ENCODE assay signal across 1 cellular context in the genomic region with DNA sequence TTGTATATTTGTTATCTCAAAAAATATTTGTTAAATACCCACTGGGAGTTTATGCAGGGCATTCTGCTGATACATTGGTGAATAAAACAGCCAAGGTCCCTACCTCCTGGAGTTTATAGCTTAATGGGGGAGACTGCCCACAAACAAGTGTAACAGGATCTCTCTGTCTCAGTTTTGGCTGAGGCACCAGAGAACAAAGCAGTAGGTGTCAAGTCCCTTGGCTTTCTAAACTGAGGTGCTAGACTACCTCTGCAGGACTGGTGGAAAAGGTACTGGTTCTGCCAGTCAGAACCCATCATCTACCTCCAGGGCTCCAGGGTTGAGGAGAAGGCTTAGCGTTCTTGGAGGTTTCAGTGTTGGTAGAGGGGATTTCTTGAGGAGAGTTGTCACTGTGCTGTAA.
TF ChIP-seq lines count a peak whose summit lies in the region.

No MANE protein-coding gene starts in this region.

TF ChIP-seq in HEK293, 187 proteins besides CTCF, POLR2A, EP300 and RAD21 (continued from another document and continues in another):
- TF ChIP-seq ZSCAN30 (tag by site-specific recombination; IDR thresholded peaks at IDR 0.05): 0 out of 2 replicates have a peak, but pooled peaks have one; percentile 54
- no peak for TF ChIP-seq ZNF629 (tag by site-specific recombination; IDR thresholded peaks at IDR 0.05)
- no peak for TF ChIP-seq KLF8 (tag by site-specific recombination; IDR thresholded peaks at IDR 0.05)
- TF ChIP-seq ZNF560 (tag by site-specific recombination; IDR thresholded peaks at IDR 0.05; ENCODE audit: borderline replicate concordance): no peak
- TF ChIP-seq SCRT2 (tag by site-specific recombination; IDR thresholded peaks at IDR 0.05): peak; percentile 57
- no peak for TF ChIP-seq YY1 (tag by site-specific recombination; IDR thresholded peaks at IDR 0.05)
- no peak for TF ChIP-seq ZNF692 (tag by site-specific recombination; IDR thresholded peaks at IDR 0.05)
- no peak for TF ChIP-seq ZBTB21 (tag by site-specific recombination; IDR thresholded peaks at IDR 0.05)
- no peak for TF ChIP-seq ZNF280D (tag by site-specific recombination; IDR thresholded peaks at IDR 0.05)
- TF ChIP-seq ZIC2 (tag by site-specific recombination; IDR thresholded peaks at IDR 0.05): peak; percentile 85
- TF ChIP-seq ZNF785 (tag by site-specific recombination; IDR thresholded peaks at IDR 0.05): no peak
- no peak for TF ChIP-seq ZNF175 (tag by site-specific recombination; IDR thresholded peaks at IDR 0.05)
- TF ChIP-seq, protein P1, sequence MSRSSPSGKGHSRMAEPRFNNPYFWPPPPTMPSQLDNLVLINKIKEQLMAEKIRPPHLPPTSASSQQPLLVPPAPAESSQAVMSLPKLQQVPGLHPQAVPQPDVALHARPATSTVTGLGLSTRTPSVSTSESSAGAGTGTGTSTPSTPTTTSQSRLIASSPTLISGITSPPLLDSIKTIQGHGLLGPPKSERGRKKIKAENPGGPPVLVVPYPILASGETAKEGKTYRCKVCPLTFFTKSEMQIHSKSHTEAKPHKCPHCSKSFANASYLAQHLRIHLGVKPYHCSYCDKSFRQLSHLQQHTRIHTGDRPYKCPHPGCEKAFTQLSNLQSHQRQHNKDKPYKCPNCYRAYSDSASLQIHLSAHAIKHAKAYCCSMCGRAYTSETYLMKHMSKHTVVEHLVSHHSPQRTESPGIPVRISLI (tag by site-specific recombination; IDR thresholded peaks at IDR 0.05): no peak
- TF ChIP-seq ZBTB1 (tag by site-specific recombination; IDR thresholded peaks at IDR 0.05): no peak
- no peak for TF ChIP-seq ZBTB7A (tag by site-specific recombination; IDR thresholded peaks at IDR 0.05; ENCODE audit: low read depth)
- TF ChIP-seq ZNF548 (tag by site-specific recombination; IDR thresholded peaks at IDR 0.05): no peak
- TF ChIP-seq ZNF830 (tag by site-specific recombination; IDR thresholded peaks at IDR 0.05; ENCODE audit: low read depth): no peak
- TF ChIP-seq ZNF747 (tag by site-specific recombination; IDR thresholded peaks at IDR 0.05): no peak
- no peak for TF ChIP-seq ZBTB20 (tag by site-specific recombination; IDR thresholded peaks at IDR 0.05)
- TF ChIP-seq ZNF19 (tag by site-specific recombination; IDR thresholded peaks at IDR 0.05; ENCODE audit: low read depth): no peak
- TF ChIP-seq, protein P2, sequence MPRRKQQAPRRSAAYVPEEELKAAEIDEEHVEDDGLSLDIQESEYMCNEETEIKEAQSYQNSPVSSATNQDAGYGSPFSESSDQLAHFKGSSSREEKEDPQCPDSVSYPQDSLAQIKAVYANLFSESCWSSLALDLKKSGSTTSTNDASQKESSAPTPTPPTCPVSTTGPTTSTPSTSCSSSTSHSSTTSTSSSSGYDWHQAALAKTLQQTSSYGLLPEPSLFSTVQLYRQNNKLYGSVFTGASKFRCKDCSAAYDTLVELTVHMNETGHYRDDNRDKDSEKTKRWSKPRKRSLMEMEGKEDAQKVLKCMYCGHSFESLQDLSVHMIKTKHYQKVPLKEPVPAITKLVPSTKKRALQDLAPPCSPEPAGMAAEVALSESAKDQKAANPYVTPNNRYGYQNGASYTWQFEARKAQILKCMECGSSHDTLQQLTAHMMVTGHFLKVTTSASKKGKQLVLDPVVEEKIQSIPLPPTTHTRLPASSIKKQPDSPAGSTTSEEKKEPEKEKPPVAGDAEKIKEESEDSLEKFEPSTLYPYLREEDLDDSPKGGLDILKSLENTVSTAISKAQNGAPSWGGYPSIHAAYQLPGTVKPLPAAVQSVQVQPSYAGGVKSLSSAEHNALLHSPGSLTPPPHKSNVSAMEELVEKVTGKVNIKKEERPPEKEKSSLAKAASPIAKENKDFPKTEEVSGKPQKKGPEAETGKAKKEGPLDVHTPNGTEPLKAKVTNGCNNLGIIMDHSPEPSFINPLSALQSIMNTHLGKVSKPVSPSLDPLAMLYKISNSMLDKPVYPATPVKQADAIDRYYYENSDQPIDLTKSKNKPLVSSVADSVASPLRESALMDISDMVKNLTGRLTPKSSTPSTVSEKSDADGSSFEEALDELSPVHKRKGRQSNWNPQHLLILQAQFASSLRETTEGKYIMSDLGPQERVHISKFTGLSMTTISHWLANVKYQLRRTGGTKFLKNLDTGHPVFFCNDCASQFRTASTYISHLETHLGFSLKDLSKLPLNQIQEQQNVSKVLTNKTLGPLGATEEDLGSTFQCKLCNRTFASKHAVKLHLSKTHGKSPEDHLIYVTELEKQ (tag by site-specific recombination; IDR thresholded peaks at IDR 0.05; ENCODE audit: borderline replicate concordance): no peak
- TF ChIP-seq ZNF48 (tag by site-specific recombination; IDR thresholded peaks at IDR 0.05): no peak
- no peak for TF ChIP-seq ZNF211 (tag by site-specific recombination; IDR thresholded peaks at IDR 0.05; ENCODE audit: low read depth)
- peak; percentile 45; the same call in 1 of the 2 replicates for TF ChIP-seq FEZF1 (tag by site-specific recombination; IDR thresholded peaks at IDR 0.05)
- TF ChIP-seq GLIS1 (tag by site-specific recombination; IDR thresholded peaks at IDR 0.05): peak; percentile 96
- no peak for TF ChIP-seq KLF16 (tag by site-specific recombination; IDR thresholded peaks at IDR 0.05)
- TF ChIP-seq PRDM6 (tag by site-specific recombination; IDR thresholded peaks at IDR 0.05): peak; percentile 49; the same call in 1 of the 2 replicates
- no peak for TF ChIP-seq ZNF37A (tag by site-specific recombination; IDR thresholded peaks at IDR 0.05)
- TF ChIP-seq ZNF791 (tag by site-specific recombination; IDR thresholded peaks at IDR 0.05): no peak
- no peak for TF ChIP-seq ZNF623 (tag by site-specific recombination; IDR thresholded peaks at IDR 0.05)
- no peak for TF ChIP-seq BCL6B (tag by site-specific recombination; IDR thresholded peaks at IDR 0.05)
- TF ChIP-seq ZNF398 (tag by site-specific recombination; IDR thresholded peaks at IDR 0.05): 0 out of 2 replicates have a peak, but pooled peaks have one; percentile 19
- TF ChIP-seq ZNF514 (tag by site-specific recombination; IDR thresholded peaks at IDR 0.05): no peak
- no peak for TF ChIP-seq ZNF132 (tag by site-specific recombination; IDR thresholded peaks at IDR 0.05; ENCODE audit: borderline replicate concordance)
- TF ChIP-seq PRDM2 (tag by site-specific recombination; IDR thresholded peaks at IDR 0.05; ENCODE audit: borderline replicate concordance): no peak
